ENCODE assay signal across 8 cellular contexts in genomic region chr19:47112664-47113445, GRCh38. TPM values are rescaled to one million over a fixed set of nuclear protein-coding genes. Genes with fewer than 3 reads are reported as not detected.
DNase-seq lines count a peak whose midpoint lies in the region; ATAC-seq and TF ChIP-seq lines count a peak whose summit lies in the region.

No MANE protein-coding gene starts in this region.

- no peaks in the 10 kb centered on the region for H3K27me3 ChIP-seq in prostate gland (replicated peaks; ENCODE audit: insufficient read depth)

- no peaks in the 10 kb centered on the region for H3K36me3 ChIP-seq in prostate gland
- no peaks in the 10 kb centered on the region for H3K36me3 ChIP-seq in urinary bladder (ENCODE audit: insufficient read depth)

- H3K9me3 ChIP-seq in prostate gland = no peaks in the 10 kb centered on the region

- peak; percentile 83 for TF ChIP-seq POLR2A in prostate gland (IDR thresholded peaks at IDR 0.05)

- ATAC-seq in GM18502 (IDR thresholded peaks at IDR 0.05; ENCODE audit: poor library complexity, unreplicated experiment) (peak; percentile 78), HG02943 (IDR thresholded peaks at IDR 0.05; ENCODE audit: low read depth, unreplicated experiment) (peak; percentile 76), left ventricle myocardium superior (peak; percentile 94)

- peak overlapping the region; percentile 79 to 95 for H3K4me3 ChIP-seq in prostate gland
- H3K4me3 ChIP-seq in urinary bladder (ENCODE audit: low read depth, low read length) = peak overlapping the region; percentile 93

- H3K4me1 ChIP-seq in prostate gland (replicated peaks) = no peaks in the 10 kb centered on the region
- H3K4me1 ChIP-seq in urinary bladder (ENCODE audit: insufficient read depth) = no peaks in the 10 kb centered on the region

- peak overlapping the region; percentile 100 for H3K27ac ChIP-seq in prostate gland
- peak overlapping the region; percentile 100 for H3K27ac ChIP-seq in urinary bladder (ENCODE audit: low read depth)

- under 1% methylated on average over 64 of the region's 64 CpGs for WGBS in prostate gland
- under 1% methylated on average over 64 of the region's 64 CpGs for WGBS in urinary bladder

- intact Hi-C loops in left ventricle myocardium superior (cut with micrococcal nuclease) = no loop called here
- intact Hi-C loops in prostate gland (cut with DNase I) = no loop called here

- TF ChIP-seq CTCF in prostate gland (IDR thresholded peaks at IDR 0.05) = peak in 1 of 4 experiments; percentile 1

- DNase-seq in NCI-H187 (lab: John Stamatoyannopoulos, UW) = peak; percentile 98 to 99
- DNase-seq in T-helper 2 cell = peak; percentile 96 to 100 (median 99)
- peak; percentile 85 to 99 (median 97) for DNase-seq in anterior cingulate cortex (lab: John Stamatoyannopoulos, UW)
- peak; percentile 99 for DNase-seq in left ventricle myocardium superior
- peak; percentile 99 for DNase-seq in prostate gland (ENCODE audit: low spot score)

RNA-seq across cellular contexts. Expression of gene ZC3H4, which starts 0.7 kb away (rescaled TPM):
- total RNA-seq in left ventricle myocardium superior (22.1 TPM), prostate gland (10 to 100 TPM; 35.3 to 49.1 TPM), urinary bladder (10.7 TPM)
- 15.2 TPM for polyA plus RNA-seq in urinary bladder

RNA-seq across cellular contexts. Expression of gene SAE1, which starts 17.8 kb away (rescaled TPM):
- total RNA-seq in left ventricle myocardium superior (41.9 TPM), prostate gland (10 to 100 TPM; 48.4 to 73.0 TPM), urinary bladder (81.4 TPM)
- polyA plus RNA-seq in urinary bladder = 115 TPM

Comparison
In these comparisons a context has a peak if more than half of its experiments do, and no peak if none do; other contexts are left out.
1. Peak in every context shown above with its lines: DNase-seq, ATAC-seq, H3K4me3 ChIP-seq and H3K27ac ChIP-seq.